10 cellular contexts compared by ENCODE assay signal in the genomic region with DNA sequence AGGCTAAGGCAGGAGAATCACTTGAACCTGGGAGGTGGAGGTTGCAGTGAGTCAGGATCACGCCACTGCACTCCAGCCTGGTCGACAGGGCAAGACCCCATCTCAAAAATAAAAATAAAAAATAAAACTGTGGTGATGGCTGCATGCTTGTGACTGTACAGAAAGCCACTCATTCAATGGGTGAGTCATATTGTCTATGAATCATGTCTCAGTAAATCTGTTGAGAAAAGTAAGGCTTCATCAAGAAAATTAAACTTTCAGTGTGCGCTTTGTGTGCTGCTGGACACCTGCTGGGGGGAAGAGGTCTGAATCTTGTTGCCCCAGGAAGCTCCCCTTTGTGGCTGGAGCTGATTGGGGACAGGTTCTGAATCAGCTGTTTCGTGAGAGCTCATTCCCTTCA. TPM values are rescaled to one million over a fixed set of nuclear protein-coding genes. Genes with fewer than 3 reads are reported as not detected.
DNase-seq lines count a peak whose midpoint lies in the region; ATAC-seq, FAIRE-seq and TF ChIP-seq lines count a peak whose summit lies in the region.
"Had no signal": no experiment of that assay in that cellular context is flagged by ENCODE, and none has a peak within 500 bp of the region (broad histone marks: within the 10 kb centered on the region; RNA-seq: fewer than 3 reads in every experiment).

No MANE protein-coding gene starts in this region.

- peak; percentile 51 for DNase-seq in COLO829 (ENCODE audit: low spot score)
- DNase-seq in HTR-8/SVneo (ENCODE audit: insufficient read length, low spot score): peak; percentile 37
- peak; percentile 60 for DNase-seq in amniotic epithelial cell (ENCODE audit: low read depth)
- DNase-seq in kidney tubule cell (ENCODE audit: low spot score): peak; percentile 74
- DNase-seq in T1000 (lab: John Stamatoyannopoulos, UW): no peak
- DNase-seq in AML-193 (lab: John Stamatoyannopoulos, UW): no peak
- no peak for DNase-seq in GM12892 (ENCODE audit: insufficient read length)
- DNase-seq: NCI-H226, SHP77 treated with DMSO at 0.1 percent for 48 hours had no signal

- no peak for ATAC-seq in GM21619 (IDR thresholded peaks at IDR 0.05; ENCODE audit: unreplicated experiment)

- FAIRE-seq in HTR-8/SVneo (lab: Jason Lieb, UNC): no peak
- no peak for FAIRE-seq in GM12892 (lab: Jason Lieb, UNC)

- TF ChIP-seq POLR2A in GM12892 (IDR thresholded peaks at IDR 0.05; ENCODE audit: low read depth, low read length): no peak

RNA-seq across cellular contexts. Expression of gene NUBP1, which starts 11.3 kb away (rescaled TPM):
- 48.0 TPM for polyA plus RNA-seq in GM12892 (2012; ENCODE audit: missing spikeins)

Comparison
In these comparisons a context has a peak if more than half of its experiments do, and no peak if none do; other contexts are left out.
1. DNase-seq: peak in COLO829 (single experiment), HTR-8/SVneo (single experiment), amniotic epithelial cell (single experiment) and kidney tubule cell (single experiment); none in T1000 (single experiment), AML-193 (0 of 2) and GM12892 (single experiment).